Comparison of ENCODE assay signal across 30 cellular contexts in genomic region chr18:495452-495851, GRCh38. TPM values are rescaled to one million over a fixed set of nuclear protein-coding genes. Genes with fewer than 3 reads are reported as not detected.
"Had no signal": no experiment of that assay in that cellular context is flagged by ENCODE, and none has a peak within 500 bp of the region (broad histone marks: within the 10 kb centered on the region; RNA-seq: fewer than 3 reads in every experiment).

No MANE protein-coding gene starts in this region.

- H3K27ac ChIP-seq: adrenal gland, ascending aorta, brain microvascular endothelial cell, epithelial cell of prostate, hepatocyte, left ventricle myocardium inferior, skin epidermis, thyroid gland, upper lobe of left lung had no signal

- H3K4me2 ChIP-seq: hepatocyte had no signal

- ATAC-seq: natural killer cell; sciatic nerve; stimulated activated effector memory CD8-positive, alpha-beta T cell treated with anti-CD3 and anti-CD28 coated beads, Interleukin-12 subunit alpha, Interleukin-12 subunit beta, amount 100 ng/mL, for 72 hours had no signal

- FAIRE-seq: TTC549 had no signal

- DNase-seq: activated CD4-positive, alpha-beta memory T cell treated with anti-CD3 and anti-CD28 coated beads for 36 hours; activated CD4-positive, alpha-beta T cell treated with anti-CD3 and anti-CD28 coated beads for 48 hours; activated CD8-positive, alpha-beta memory T cell treated with anti-CD3 and anti-CD28 coated beads, Interleukin-2, amount 50 U/mL, for 4 hours; activated effector memory CD4-positive, alpha-beta T cell treated with anti-CD3 and anti-CD28 coated beads, Interleukin-2, amount 50 U/mL, for 16 hours; activated naive CD4-positive, alpha-beta T cell treated with anti-CD3 and anti-CD28 coated beads for 36 hours; activated naive CD8-positive, alpha-beta T cell treated with anti-CD3 and anti-CD28 coated beads for 36 hours; activated T-cell treated with anti-CD3 and anti-CD28 coated beads, Interleukin-2, amount 50 U/mL, for 1 hour; adrenal gland; brain microvascular endothelial cell; central memory CD4-positive, alpha-beta T cell; islet precursor cell; left ventricle myocardium inferior; midbrain; natural killer cell; stimulated activated CD4-positive, alpha-beta T cell treated with anti-CD3 and anti-CD28 coated beads, Interleukin-12 subunit alpha, Interleukin-12 subunit beta, amount 100 ng/mL, for 4 hours; stimulated activated CD4-positive, alpha-beta T cell treated with anti-CD3 and anti-CD28 coated beads, Interleukin-4, amount 100 ng/mL, for 24 hours; SW 1271; T-helper 9 cell; thyroid gland; upper lobe of left lung had no signal

- H3K9me3 ChIP-seq: adrenal gland, ascending aorta, gastroesophageal sphincter, left ventricle myocardium inferior, thyroid gland, upper lobe of left lung had no signal

- H2AFZ ChIP-seq: hepatocyte had no signal

- H3K36me3 ChIP-seq: adrenal gland, ascending aorta, brain microvascular endothelial cell, gastroesophageal sphincter, left ventricle myocardium inferior, thyroid gland, upper lobe of left lung had no signal

- H3K27me3 ChIP-seq: ascending aorta, brain microvascular endothelial cell, thyroid gland had no signal

- H3K4me3 ChIP-seq: adrenal gland, ascending aorta, gastroesophageal sphincter, hepatocyte, left ventricle myocardium inferior, skin epidermis, thyroid gland, upper lobe of left lung had no signal

RNA-seq across cellular contexts. Expression of gene COLEC12, which starts 5.0 kb away (rescaled TPM):
- total RNA-seq: activated CD4-positive, alpha-beta memory T cell treated with anti-CD3 and anti-CD28 coated beads for 36 hours; activated CD8-positive, alpha-beta memory T cell treated with anti-CD3 and anti-CD28 coated beads for 36 hours; activated naive CD4-positive, alpha-beta T cell treated with anti-CD3 and anti-CD28 coated beads for 36 hours; activated naive CD8-positive, alpha-beta T cell treated with anti-CD3 and anti-CD28 coated beads for 36 hours; activated T-helper 1 cell treated with anti-CD3 and anti-CD28 coated beads, Interleukin-12 subunit alpha, Interleukin-12 subunit beta, Interleukin-2, Interleukin-4 antibody, amounts not matched to agents 30 ng/mL and 10 ng/mL and 1 ng/mL, durations not matched to agents 14 hours and 24 hours and 36 hours; natural killer cell had no signal
